In genomic region chr4:179530953-179531352, GRCh38 we compare ENCODE assay signal across 32 cellular contexts.
"Had no signal": no experiment of that assay in that cellular context is flagged by ENCODE, and none has a peak within 500 bp of the region (broad histone marks: within the 10 kb centered on the region; RNA-seq: fewer than 3 reads in every experiment).

No MANE protein-coding gene starts in this region.

- H3K9ac ChIP-seq: neural progenitor cell, parathyroid adenoma had no signal

- DNase-seq: activated CD4-positive, alpha-beta memory T cell treated with anti-CD3 and anti-CD28 coated beads for 36 hours; activated CD4-positive, alpha-beta T cell treated with anti-CD3 and anti-CD28 coated beads for 48 hours; activated CD8-positive, alpha-beta memory T cell treated with anti-CD3 and anti-CD28 coated beads, Interleukin-2, amount 50 U/mL, for 48 hours; activated gamma-delta T cell; activated naive CD4-positive, alpha-beta T cell treated with anti-CD3 and anti-CD28 coated beads, Interleukin-2, amount 10 ng/mL, durations not matched to agents 7 days and 5 days; activated naive CD8-positive, alpha-beta T cell treated with anti-CD3 and anti-CD28 coated beads, Interleukin-2, amount 10 ng/mL, durations not matched to agents 7 days and 5 days; activated T-cell treated with anti-CD3 and anti-CD28 coated beads, Interleukin-2, amount 50 U/mL, for 24 hours; brain microvascular endothelial cell; cortex of kidney; effector memory CD8-positive, alpha-beta T cell; erythroblast; heart left ventricle; immature natural killer cell; natural killer cell; occipital lobe; stimulated activated CD4-positive, alpha-beta T cell treated with anti-CD3 and anti-CD28 coated beads, Interleukin-4, amount 100 ng/mL, for 24 hours; stimulated activated naive CD8-positive, alpha-beta T cell treated with anti-CD3 and anti-CD28 coated beads, Interleukin-15, amount 100 ng/mL, for 72 hours; T-helper 9 cell; thyroid gland; upper lobe of left lung had no signal

- H3K27ac ChIP-seq: ascending aorta, brain microvascular endothelial cell, gastroesophageal sphincter, heart left ventricle, neural progenitor cell, parathyroid adenoma, skin epidermis, thyroid gland, upper lobe of left lung, vagina, VCaP had no signal

- H3K27me3 ChIP-seq: ascending aorta, brain microvascular endothelial cell, gastroesophageal sphincter, heart left ventricle, neural progenitor cell, thyroid gland, upper lobe of left lung, vagina had no signal

- H2AFZ ChIP-seq: neural progenitor cell, parathyroid adenoma had no signal

- H3K27me3 Mint-ChIP-seq: activated CD4-positive, alpha-beta memory T cell treated with anti-CD3 and anti-CD28 coated beads for 36 hours; activated naive CD4-positive, alpha-beta T cell treated with anti-CD3 and anti-CD28 coated beads, Interleukin-2, amount 10 ng/mL, durations not matched to agents 7 days and 5 days; activated naive CD8-positive, alpha-beta T cell treated with anti-CD3 and anti-CD28 coated beads, Interleukin-2, amount 10 ng/mL, durations not matched to agents 7 days and 5 days; activated T-cell treated with anti-CD3 and anti-CD28 coated beads, Interleukin-2, amount 50 U/mL, for 24 hours; effector memory CD8-positive, alpha-beta T cell; memory B cell; stimulated activated memory B cell treated with anti-CD40 and anti-IgM and Interleukin-4, amounts not matched to agents 10 μg/mL and 1 μg/mL and 100 μg/mL, for 72 hours; stimulated activated naive CD8-positive, alpha-beta T cell treated with anti-CD3 and anti-CD28 coated beads, Interleukin-15, amount 100 ng/mL, for 72 hours had no signal

- H3K27ac Mint-ChIP-seq: activated CD4-positive, alpha-beta memory T cell treated with anti-CD3 and anti-CD28 coated beads for 36 hours; activated naive CD4-positive, alpha-beta T cell treated with anti-CD3 and anti-CD28 coated beads, Interleukin-2, amount 10 ng/mL, durations not matched to agents 7 days and 5 days; activated naive CD8-positive, alpha-beta T cell treated with anti-CD3 and anti-CD28 coated beads, Interleukin-2, amount 10 ng/mL, durations not matched to agents 7 days and 5 days; activated T-cell treated with anti-CD3 and anti-CD28 coated beads, Interleukin-2, amount 50 U/mL, for 24 hours; effector memory CD8-positive, alpha-beta T cell; immature natural killer cell; memory B cell; natural killer cell; neural progenitor cell; stimulated activated memory B cell treated with anti-CD40 and anti-IgM and Interleukin-4, amounts not matched to agents 10 μg/mL and 1 μg/mL and 100 μg/mL, for 72 hours; stimulated activated naive CD8-positive, alpha-beta T cell treated with anti-CD3 and anti-CD28 coated beads, Interleukin-15, amount 100 ng/mL, for 72 hours; T-helper 1 cell treated with Interleukin-12 subunit alpha and Interleukin-12 subunit beta and Interleukin-4 antibody, amounts not matched to agents 30 μg/mL and 1 μg/mL, for 36 hours had no signal

- ATAC-seq: activated CD4-positive, CD25-positive, alpha-beta regulatory T cell treated with anti-CD3 and anti-CD28 coated beads, Interleukin-2, amount 50 U/mL, for 24 hours; effector memory CD8-positive, alpha-beta T cell; gastroesophageal sphincter; heart left ventricle; natural killer cell; sciatic nerve; stimulated activated memory B cell treated with anti-CD40 and anti-IgM and Interleukin-4, amounts not matched to agents 10 μg/mL and 1 μg/mL and 100 μg/mL, for 72 hours; stimulated activated naive CD8-positive, alpha-beta T cell treated with anti-CD3 and anti-CD28 coated beads, Interleukin-15, amount 100 ng/mL, for 72 hours had no signal

- H3K9me3 ChIP-seq: ascending aorta, gastroesophageal sphincter, thyroid gland, vagina had no signal

- H3K36me3 ChIP-seq: ascending aorta, brain microvascular endothelial cell, gastroesophageal sphincter, heart left ventricle, neural progenitor cell, thyroid gland, upper lobe of left lung, vagina had no signal

- H3K79me2 ChIP-seq: parathyroid adenoma had no signal

- H3K4me1 ChIP-seq: ascending aorta, gastroesophageal sphincter, heart left ventricle, neural progenitor cell, parathyroid adenoma, thyroid gland, upper lobe of left lung, vagina had no signal

- H3K4me3 ChIP-seq: ascending aorta, gastroesophageal sphincter, heart left ventricle, neural progenitor cell, skin epidermis, thyroid gland, upper lobe of left lung, vagina had no signal

- H3K4me3 Mint-ChIP-seq: activated CD4-positive, alpha-beta memory T cell treated with anti-CD3 and anti-CD28 coated beads for 36 hours; activated naive CD4-positive, alpha-beta T cell treated with anti-CD3 and anti-CD28 coated beads, Interleukin-2, amount 10 ng/mL, durations not matched to agents 7 days and 5 days; activated naive CD8-positive, alpha-beta T cell treated with anti-CD3 and anti-CD28 coated beads, Interleukin-2, amount 10 ng/mL, durations not matched to agents 7 days and 5 days; activated T-cell treated with anti-CD3 and anti-CD28 coated beads, Interleukin-2, amount 50 U/mL, for 24 hours; effector memory CD8-positive, alpha-beta T cell; immature natural killer cell; memory B cell; natural killer cell; neural progenitor cell; stimulated activated memory B cell treated with anti-CD40 and anti-IgM and Interleukin-4, amounts not matched to agents 10 μg/mL and 1 μg/mL and 100 μg/mL, for 72 hours; stimulated activated naive CD8-positive, alpha-beta T cell treated with anti-CD3 and anti-CD28 coated beads, Interleukin-15, amount 100 ng/mL, for 72 hours; T-helper 1 cell treated with Interleukin-12 subunit alpha and Interleukin-12 subunit beta and Interleukin-4 antibody, amounts not matched to agents 30 μg/mL and 1 μg/mL, for 36 hours had no signal

- H3K4me1 Mint-ChIP-seq: activated naive CD4-positive, alpha-beta T cell treated with anti-CD3 and anti-CD28 coated beads, Interleukin-2, amount 10 ng/mL, durations not matched to agents 7 days and 5 days; activated naive CD8-positive, alpha-beta T cell treated with anti-CD3 and anti-CD28 coated beads, Interleukin-2, amount 10 ng/mL, durations not matched to agents 7 days and 5 days; immature natural killer cell; memory B cell; natural killer cell; neural progenitor cell; stimulated activated memory B cell treated with anti-CD40 and anti-IgM and Interleukin-4, amounts not matched to agents 10 μg/mL and 1 μg/mL and 100 μg/mL, for 72 hours; stimulated activated naive CD8-positive, alpha-beta T cell treated with anti-CD3 and anti-CD28 coated beads, Interleukin-15, amount 100 ng/mL, for 72 hours had no signal

- H3K36me3 Mint-ChIP-seq: activated CD4-positive, alpha-beta memory T cell treated with anti-CD3 and anti-CD28 coated beads for 36 hours; activated naive CD4-positive, alpha-beta T cell treated with anti-CD3 and anti-CD28 coated beads, Interleukin-2, amount 10 ng/mL, durations not matched to agents 7 days and 5 days; activated naive CD8-positive, alpha-beta T cell treated with anti-CD3 and anti-CD28 coated beads, Interleukin-2, amount 10 ng/mL, durations not matched to agents 7 days and 5 days; memory B cell; neural progenitor cell; stimulated activated memory B cell treated with anti-CD40 and anti-IgM and Interleukin-4, amounts not matched to agents 10 μg/mL and 1 μg/mL and 100 μg/mL, for 72 hours had no signal

- H3K4me2 ChIP-seq: neural progenitor cell had no signal

- H3K9me3 Mint-ChIP-seq: neural progenitor cell had no signal
